ENCODE assay signal across 11 cellular contexts in the genomic region with DNA sequence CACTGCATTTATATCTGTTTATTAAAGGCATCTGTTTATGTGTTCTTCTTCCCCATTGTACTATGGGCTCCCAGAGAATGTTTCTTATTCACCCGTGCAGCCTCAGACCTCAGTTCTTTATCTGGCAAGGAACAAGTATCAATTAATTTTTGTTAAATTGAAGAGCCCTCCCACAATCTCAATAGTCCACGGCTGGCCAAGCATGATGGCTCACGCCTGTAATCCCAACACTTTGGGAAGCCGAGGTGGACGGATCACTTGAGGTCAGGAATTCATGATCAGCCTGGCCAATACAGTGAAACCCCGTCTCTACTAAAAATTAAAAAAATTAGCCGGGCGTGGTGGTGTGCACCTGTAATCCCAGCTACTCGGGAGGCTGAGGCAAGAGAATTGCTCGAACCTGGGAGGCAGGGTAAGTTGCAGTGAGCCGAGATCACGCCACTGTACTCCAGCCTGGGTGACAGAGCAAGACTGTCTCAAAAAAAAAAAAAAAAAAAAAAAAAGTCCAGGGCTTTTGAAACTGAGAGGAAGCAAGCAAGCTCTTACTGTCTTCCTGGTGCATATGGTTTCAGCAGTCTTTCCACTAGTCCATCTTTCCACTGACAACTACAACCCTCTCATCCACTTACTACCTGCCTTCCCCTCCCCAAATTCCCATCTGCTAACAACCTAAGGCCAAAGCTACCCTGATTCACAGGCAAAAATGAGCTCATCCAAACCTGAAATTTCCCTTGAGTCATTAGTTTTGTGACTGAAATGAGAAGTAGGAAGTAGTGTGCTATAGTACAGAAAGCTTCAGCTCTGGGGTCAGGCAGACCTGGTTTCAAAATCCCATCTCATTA. TPM values are rescaled to one million over a fixed set of nuclear protein-coding genes. Genes with fewer than 3 reads are reported as not detected.
A peak's percentile ranks its signal among the peaks of the same experiment; 100 is the strongest.
DNase-seq lines count a peak whose midpoint lies in the region; ATAC-seq and TF ChIP-seq lines count a peak whose summit lies in the region.
"Had no signal": no experiment of that assay in that cellular context is flagged by ENCODE, and none has a peak within 500 bp of the region (broad histone marks: within the 10 kb centered on the region; RNA-seq: fewer than 3 reads in every experiment).

No MANE protein-coding gene starts in this region.

- H3K4me3 ChIP-seq in HL-60 (replicated peaks; ENCODE audit: insufficient read depth, low read length) (no peak overlapping the region), gastroesophageal sphincter (no peak overlapping the region)
- H3K4me3 ChIP-seq: pancreas had no signal

- ATAC-seq in GM19467 (IDR thresholded peaks at IDR 0.05; ENCODE audit: unreplicated experiment), result peak; percentile 36
- no peak for ATAC-seq in central memory CD8-positive, alpha-beta T cell (replicated peaks; ENCODE audit: extremely low read depth, poor library complexity, severe bottlenecking)
- no peak for ATAC-seq in gastroesophageal sphincter

- TF ChIP-seq CTCF in HL-60 (IDR thresholded peaks at IDR 0.05; ENCODE audit: insufficient read depth, low read length) (no peak), gastroesophageal sphincter (IDR thresholded peaks at IDR 0.05) (no peak)

- peaks cover 0 to 7% (median 0%) of the 10 kb centered on the region in 3 donors for H3K4me1 ChIP-seq in gastroesophageal sphincter
- H3K4me1 ChIP-seq: pancreas had no signal

- DNase-seq in AML-193 (lab: John Stamatoyannopoulos, UW) (peak; percentile 26 to 57), HL-60 (ENCODE audit: low read depth in 1 of 2, low spot score in 1 of 2) (peak in 1 of 2 experiments; percentile 52), SK-N-DZ (ENCODE audit: low spot score) (no peak), SW 1271 (lab: John Stamatoyannopoulos, UW) (no peak), erythroblast (lab: John Stamatoyannopoulos, UW) (no peak)
- DNase-seq in central memory CD8-positive, alpha-beta T cell (ENCODE audit: low spot score in 2 of 2), result no peak
- DNase-seq: activated effector memory CD4-positive, alpha-beta T cell treated with Interleukin-2 at 50 U/mL for 16 hours; foreskin melanocyte; pancreas had no signal

- WGBS in gastroesophageal sphincter (ENCODE audit: low coverage in 1 of 2), 2 donors, result 67 to 91% methylated on average over 1 to 11 of the region's 12 CpGs

- H3K4me1 Mint-ChIP-seq in central memory CD8-positive, alpha-beta T cell, result peaks cover 15% of the 10 kb centered on the region

- peaks cover under 1 to 49% of the 10 kb centered on the region in 2 donors for H3K36me3 ChIP-seq in gastroesophageal sphincter

- peaks cover 17% of the 10 kb centered on the region for H3K27me3 Mint-ChIP-seq in central memory CD8-positive, alpha-beta T cell

- no peaks in the 10 kb centered on the region for H3K27me3 ChIP-seq in HL-60 (ENCODE audit: insufficient read depth, poor library complexity, severe bottlenecking)
- H3K27me3 ChIP-seq in gastroesophageal sphincter, result no peaks in the 10 kb centered on the region
- H3K27me3 ChIP-seq: pancreas had no signal

- no peak for TF ChIP-seq POLR2A in gastroesophageal sphincter (IDR thresholded peaks at IDR 0.05)
- no peak for TF ChIP-seq POLR2A in erythroblast (IDR thresholded peaks at IDR 0.05; ENCODE audit: low read length)

- peaks cover 22% of the 10 kb centered on the region for H3K36me3 Mint-ChIP-seq in central memory CD8-positive, alpha-beta T cell (ENCODE audit: insufficient read depth)

- peak overlapping the region; percentile 69 for H3K27ac ChIP-seq in HL-60 (replicated peaks)
- H3K27ac ChIP-seq in gastroesophageal sphincter, result no peak overlapping the region
- H3K27ac ChIP-seq: pancreas had no signal

- H3K27ac Mint-ChIP-seq in central memory CD8-positive, alpha-beta T cell (ENCODE audit: low read depth), result peak overlapping the region; percentile 45

- no peak overlapping the region for H3K4me3 Mint-ChIP-seq in central memory CD8-positive, alpha-beta T cell

- H3K9me3 Mint-ChIP-seq in central memory CD8-positive, alpha-beta T cell, result no peaks in the 10 kb centered on the region

- no peak for TF ChIP-seq EP300 in gastroesophageal sphincter (IDR thresholded peaks at IDR 0.05)

- H3K9me3 ChIP-seq in gastroesophageal sphincter, result no peaks in the 10 kb centered on the region
- H3K9me3 ChIP-seq: pancreas had no signal

RNA-seq across cellular contexts. Expression of a gene that starts 2.3 kb away (rescaled TPM):
- polyA plus RNA-seq in SK-N-DZ (2014; cell fraction: cytosol; rRNA removed), result 0.29 TPM in 1 of 2 replicates, not detected in the other
- 0.17 and 0.43 TPM in 2 replicates for polyA plus RNA-seq in SK-N-DZ (2014; cell fraction: nucleus; rRNA removed)
- 10 to 100 TPM in 2 of 4 donors, 1 to 10 TPM in 2; 3.4 to 11.5 (median 8.1) TPM for total RNA-seq in gastroesophageal sphincter

Comparison
In these comparisons a context has a peak if more than half of its experiments do, and no peak if none do; other contexts are left out.
1. DNase-seq: peak in AML-193 (2 of 2); none in central memory CD8-positive, alpha-beta T cell (0 of 2), SK-N-DZ (single experiment), SW 1271 (0 of 2) and erythroblast (0 of 2).